27 cellular contexts compared by ENCODE assay signal in genomic region chr15:75052972-75053747, GRCh38.
"Had no signal": no experiment of that assay in that cellular context is flagged by ENCODE, and none has a peak within 500 bp of the region (broad histone marks: within the 10 kb centered on the region; RNA-seq: fewer than 3 reads in every experiment).

No MANE protein-coding gene starts in this region.

- H3K9me3 ChIP-seq: MG63, SJCRH30 had no signal

- H3K27ac ChIP-seq: brain microvascular endothelial cell, SJCRH30, SK-N-MC had no signal

- ATAC-seq: activated CD4-positive, alpha-beta T cell treated with anti-CD3 and anti-CD28 coated beads for 36 hours; activated CD4-positive, CD25-positive, alpha-beta regulatory T cell treated with anti-CD3 and anti-CD28 coated beads, Interleukin-2, amount 50 U/mL, for 24 hours; activated naive CD8-positive, alpha-beta T cell treated with anti-CD3 and anti-CD28 coated beads, Interleukin-2, amount 50 U/mL, for 24 hours; WTC11 had no signal

- H3K27me3 ChIP-seq: brain microvascular endothelial cell, MG63, SJCRH30 had no signal

- H3K4me3 ChIP-seq: MG63, SJCRH30, SK-N-MC had no signal

- H3K36me3 ChIP-seq: brain microvascular endothelial cell, SJCRH30 had no signal

- DNase-seq: activated CD4-positive, alpha-beta memory T cell treated with anti-CD3 and anti-CD28 coated beads for 36 hours; activated CD4-positive, alpha-beta T cell treated with anti-CD3 and anti-CD28 coated beads for 36 hours; activated CD4-positive, alpha-beta T cell treated with anti-CD3 and anti-CD28 coated beads, Interleukin-2, amount 10 ng/mL, durations not matched to agents 7 days and 5 days; activated CD8-positive, alpha-beta memory T cell treated with anti-CD3 and anti-CD28 coated beads, Interleukin-2, amount 50 U/mL, for 48 hours; activated effector memory CD4-positive, alpha-beta T cell treated with Interleukin-2 at 50 U/mL for 16 hours; activated naive CD4-positive, alpha-beta T cell treated with anti-CD3 and anti-CD28 coated beads, Interleukin-2, amount 10 ng/mL, durations not matched to agents 7 days and 5 days; activated naive CD8-positive, alpha-beta T cell treated with anti-CD3 and anti-CD28 coated beads, Interleukin-2, amount 50 U/mL, for 24 hours; activated T-cell treated with anti-CD3 and anti-CD28 coated beads, Interleukin-2, amount 50 U/mL, for 48 hours; brain microvascular endothelial cell; Kasumi-1; KBM-7; MG63; NCI-H1048; NCI-H1105 treated with DMSO at 0.1 percent for 48 hours; NCI-H1436; NCI-H1694; NCI-H1930; NCI-H2081 treated with DMSO at 0.1 percent for 48 hours; NCI-H345; NCI-H524 treated with DMSO at 0.1 percent for 48 hours; NK-92 treated with Interleukin-12 subunit alpha and Interleukin-12 subunit beta, amount 100 ng/mL, for 24 hours; SHP77; SJCRH30; T1000 had no signal
